Comparison of ENCODE assay signal across 35 cellular contexts in the genomic region with DNA sequence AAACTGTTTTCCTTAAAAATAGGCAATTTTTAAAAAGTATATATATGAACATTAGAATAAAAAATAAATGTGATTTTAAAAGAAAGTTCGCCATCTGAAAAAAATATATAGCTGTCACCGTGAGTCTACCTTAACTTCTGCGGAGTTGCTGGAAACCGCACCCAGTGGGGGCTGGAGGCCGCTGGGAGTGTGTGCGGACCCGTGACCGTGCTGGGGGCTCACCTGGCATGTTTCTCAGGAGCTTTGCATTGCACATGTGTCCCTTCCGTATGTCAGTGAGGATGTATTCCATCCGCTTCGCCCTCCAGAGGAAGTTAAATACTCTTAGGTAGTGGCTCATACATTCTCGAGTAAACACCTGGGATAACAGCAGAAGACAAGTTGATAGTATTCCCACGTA.
"Had no signal": no experiment of that assay in that cellular context is flagged by ENCODE, and none has a peak within 500 bp of the region (broad histone marks: within the 10 kb centered on the region; RNA-seq: fewer than 3 reads in every experiment).

No MANE protein-coding gene starts in this region.

- H3K9ac ChIP-seq: KMS-11 had no signal

- H3K4me3 ChIP-seq: MG63 had no signal

- H3K27me3 ChIP-seq: MG63 had no signal

- H3K4me2 ChIP-seq: KMS-11 had no signal

- DNase-seq: Karpas-422, Kasumi-1, KBM-7, KG1, MG63, MM.1S, MV-4-11, NCI-H1048, NCI-H1092, NCI-H1092 treated with DMSO at 0.1 percent for 48 hours, NCI-H1105, NCI-H1105 treated with DMSO at 0.1 percent for 48 hours, NCI-H1417, NCI-H1417 treated with DMSO at 0.1 percent for 48 hours, NCI-H1436, NCI-H1436 treated with DMSO at 0.1 percent for 48 hours, NCI-H146, NCI-H1694, NCI-H1694 treated with DMSO at 0.1 percent for 48 hours, NCI-H187, NCI-H187 treated with DMSO at 0.1 percent for 48 hours, NCI-H1930, NCI-H2029, NCI-H2029 treated with DMSO at 0.1 percent for 48 hours, NCI-H2081, NCI-H2081 treated with DMSO at 0.1 percent for 48 hours, NCI-H2107, NCI-H2171, NCI-H2171 treated with DMSO at 0.1 percent for 48 hours, NCI-H2227 treated with DMSO at 0.1 percent for 48 hours, NCI-H226, NCI-H345, NCI-H446, NCI-H446 treated with DMSO at 0.1 percent for 48 hours had no signal

- H3K9me3 ChIP-seq: MG63 had no signal

- H3K27ac ChIP-seq: KMS-11 had no signal
